Comparison of ENCODE assay signal across 13 cellular contexts in genomic region chr3:25338158-25338725, GRCh38.
"Had no signal": no experiment of that assay in that cellular context is flagged by ENCODE, and none has a peak within 500 bp of the region (broad histone marks: within the 10 kb centered on the region; RNA-seq: fewer than 3 reads in every experiment).

No MANE protein-coding gene starts in this region.

- H3K27me3 ChIP-seq: ascending aorta, esophagus squamous epithelium, foreskin keratinocyte had no signal

- ATAC-seq: activated CD8-positive, alpha-beta T cell treated with anti-CD3 and anti-CD28 coated beads, Interleukin-2, amount 10 ng/mL, durations not matched to agents 7 days and 5 days; foreskin keratinocyte; natural killer cell; sciatic nerve; stimulated activated naive CD8-positive, alpha-beta T cell treated with anti-CD3 and anti-CD28 coated beads, Interleukin-15, Interleukin-2, amounts not matched to agents 100 U/mL and 50 U/mL, for 24 hours had no signal

- H3K4me3 ChIP-seq: ascending aorta, esophagus squamous epithelium, prostate gland had no signal

- H3K36me3 ChIP-seq: ascending aorta, esophagus squamous epithelium, prostate gland had no signal

- H3K9me3 ChIP-seq: ascending aorta, esophagus squamous epithelium, prostate gland had no signal

- H3K27ac ChIP-seq: ascending aorta, esophagus squamous epithelium, foreskin keratinocyte, prostate gland had no signal

- H3K4me1 ChIP-seq: ascending aorta, esophagus squamous epithelium, foreskin keratinocyte, prostate gland had no signal

- DNase-seq: activated CD4-positive, alpha-beta T cell treated with anti-CD3 and anti-CD28 coated beads for 48 hours; activated CD8-positive, alpha-beta memory T cell treated with anti-CD3 and anti-CD28 coated beads, Interleukin-2, amount 50 U/mL, for 48 hours; activated CD8-positive, alpha-beta T cell treated with anti-CD3 and anti-CD28 coated beads, Interleukin-2, amount 10 ng/mL, durations not matched to agents 7 days and 5 days; esophagus squamous epithelium; foreskin keratinocyte; head of caudate nucleus; natural killer cell; nucleus accumbens; stimulated activated CD4-positive, alpha-beta T cell treated with anti-CD3 and anti-CD28 coated beads, Interleukin-2, amount 100 ng/mL, for 48 hours; stimulated activated naive CD8-positive, alpha-beta T cell treated with anti-CD3 and anti-CD28 coated beads, Interleukin-15, Interleukin-2, amounts not matched to agents 100 U/mL and 50 U/mL, for 24 hours had no signal
